Comparison of ENCODE assay signal across 15 cellular contexts in the genomic region with DNA sequence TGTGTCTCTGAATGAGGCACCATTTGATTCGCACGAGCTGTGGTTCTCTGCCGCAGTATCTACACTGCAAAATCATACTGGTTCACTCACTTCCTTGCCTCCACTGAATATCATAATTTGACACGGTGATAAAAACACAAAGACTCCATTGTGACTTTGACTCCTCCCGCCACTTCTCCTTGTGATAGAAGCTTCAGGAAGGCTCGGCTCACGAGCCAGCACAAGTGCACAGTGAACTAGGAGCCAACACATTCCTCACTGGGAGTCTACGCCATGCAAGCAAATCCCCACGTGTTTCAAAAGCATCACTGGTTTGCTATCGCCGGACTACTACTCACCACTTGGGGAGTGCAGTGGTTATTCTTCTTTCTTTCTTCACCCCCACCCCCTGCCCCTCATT.
DNase-seq lines count a peak whose midpoint lies in the region; ATAC-seq and TF ChIP-seq lines count a peak whose summit lies in the region.
"Had no signal": no experiment of that assay in that cellular context is flagged by ENCODE, and none has a peak within 500 bp of the region (broad histone marks: within the 10 kb centered on the region; RNA-seq: fewer than 3 reads in every experiment).

No MANE protein-coding gene starts in this region.

- POLR2A ChIA-PET in MCF 10A (lab: Yijun Ruan, JAX) = no interaction called here

- H3K27me3 Mint-ChIP-seq in MCF 10A (ENCODE audit: insufficient read depth, unreplicated experiment) = peaks cover 34% of the 10 kb centered on the region

- no peaks in the 10 kb centered on the region for H3K4me1 ChIP-seq in mammary epithelial cell (ENCODE audit: insufficient read depth, low read length)
- H3K4me1 ChIP-seq in prostate gland (replicated peaks) = no peaks in the 10 kb centered on the region
- H3K4me1 ChIP-seq in gastroesophageal sphincter = peaks cover 0 to 6% (median 0%) of the 10 kb centered on the region in 3 donors
- H3K4me1 ChIP-seq in lower lobe of right lung = peaks cover 8% of the 10 kb centered on the region
- H3K4me1 ChIP-seq: Caco-2 had no signal

- WGBS in mammary epithelial cell (ENCODE audit: low coverage, missing lambda C conversion rate) = 16% methylated on average over 11 of the region's 11 CpGs
- WGBS in prostate gland = 55% methylated on average over 11 of the region's 11 CpGs
- 64 to 93% methylated on average over 7 to 9 of the region's 11 CpGs for WGBS in gastroesophageal sphincter (ENCODE audit: low coverage in 1 of 2), 2 donors

- intact Hi-C loops in mammary epithelial cell (cut with micrococcal nuclease) (no loop called here), MCF 10A (cut with micrococcal nuclease) (no loop called here), prostate gland (cut with DNase I) (no loop called here), lower lobe of right lung (cut with DNase I) (no loop called here)

- H2AFZ ChIP-seq in mammary epithelial cell (ENCODE audit: low read depth, low read length) = no peak overlapping the region

- dilution Hi-C loops in mammary epithelial cell (cut with HindIII; ENCODE audit: low sequenced_read_pairs) = no loop called here

- H3K27ac Mint-ChIP-seq in MCF 10A (ENCODE audit: low read depth, unreplicated experiment) = no peak overlapping the region
- H3K27ac Mint-ChIP-seq: CD14-positive monocyte; CD8-positive, alpha-beta T cell; HFFc6 had no signal

- H3K4me1 Mint-ChIP-seq in MCF 10A (ENCODE audit: insufficient read depth, unreplicated experiment) = peaks cover 1% of the 10 kb centered on the region

- no peaks in the 10 kb centered on the region for H3K36me3 ChIP-seq in mammary epithelial cell (ENCODE audit: insufficient read depth, low read length)
- H3K36me3 ChIP-seq in prostate gland = no peaks in the 10 kb centered on the region
- H3K36me3 ChIP-seq in gastroesophageal sphincter = no peaks in the 10 kb centered on the region
- no peaks in the 10 kb centered on the region for H3K36me3 ChIP-seq in lower lobe of right lung

- no peak overlapping the region for H3K9ac ChIP-seq in mammary epithelial cell (ENCODE audit: insufficient read depth, low read length)

- CTCF ChIA-PET in mammary epithelial cell (lab: Charles Lee; ENCODE audit: low non-redundant PET) (no interaction called here), MCF 10A (lab: Yijun Ruan, JAX) (interaction anchor here (1.0 to 3.5 kb wide), 2 partner anchors 9 to 25 kb away, joined by 4 to 24 read pairs; no protein-coding TSS in a partner anchor)

- H3K79me2 ChIP-seq in mammary epithelial cell (ENCODE audit: insufficient read depth, low read length) = no peaks in the 10 kb centered on the region

- DNase-seq in mammary epithelial cell (peak; percentile 28), MCF 10A (ENCODE audit: unreplicated experiment) (no peak), prostate gland (ENCODE audit: low spot score) (peak; percentile 9), midbrain (lab: John Stamatoyannopoulos, UW) (no peak), NCI-H1092 treated with DMSO at 0.1 percent for 48 hours (lab: John Stamatoyannopoulos, UW) (no peak), lower lobe of right lung (no peak)
- DNase-seq: Caco-2; CD8-positive, alpha-beta T cell; GF-D8; HCEC 1CT; HFFc6 had no signal

- BruUV-seq in mammary epithelial cell (replicated peaks; lab: Mats Ljungman, UMichigan) (no TSS peak), MCF 10A (replicated peaks; lab: Mats Ljungman, UMichigan) (no TSS peak)

- ATAC-seq in esophagus mucosa = peak; percentile 37
- ATAC-seq in gastroesophageal sphincter = no peak
- no peak for ATAC-seq in lower lobe of right lung
- ATAC-seq: CD8-positive, alpha-beta T cell had no signal

- in situ Hi-C loops in mammary epithelial cell (cut with MboI; ENCODE audit: low sequenced_read_pairs in 2 of 2) = no loop called here

- no peak overlapping the region for H3K4me3 ChIP-seq in mammary epithelial cell (replicated peaks in 1 of 3; ENCODE audit: insufficient read depth in 1 of 3, low read depth in 2 of 3, low read length in 3 of 3)
- no peak overlapping the region for H3K4me3 ChIP-seq in prostate gland
- H3K4me3 ChIP-seq in gastroesophageal sphincter = no peak overlapping the region
- no peak overlapping the region for H3K4me3 ChIP-seq in lower lobe of right lung

- no peaks in the 10 kb centered on the region for H3K9me3 ChIP-seq in mammary epithelial cell (replicated peaks; ENCODE audit: insufficient read depth, low read length)
- H3K9me3 ChIP-seq in prostate gland = no peaks in the 10 kb centered on the region
- H3K9me3 ChIP-seq in gastroesophageal sphincter = no peaks in the 10 kb centered on the region
- no peaks in the 10 kb centered on the region for H3K9me3 ChIP-seq in lower lobe of right lung
- H3K9me3 ChIP-seq: Caco-2 had no signal

- H4K20me1 ChIP-seq in mammary epithelial cell (ENCODE audit: insufficient read depth, low read length) = no peaks in the 10 kb centered on the region

- H3K27me3 ChIP-seq in mammary epithelial cell (ENCODE audit: insufficient read depth, low read length) = peaks cover 3% of the 10 kb centered on the region
- no peaks in the 10 kb centered on the region for H3K27me3 ChIP-seq in prostate gland (replicated peaks; ENCODE audit: insufficient read depth)
- peaks cover 4% of the 10 kb centered on the region for H3K27me3 ChIP-seq in gastroesophageal sphincter
- no peaks in the 10 kb centered on the region for H3K27me3 ChIP-seq in lower lobe of right lung (ENCODE audit: low read depth)

- no peak overlapping the region for H3K27ac ChIP-seq in mammary epithelial cell (ENCODE audit: insufficient read depth, low read depth, low read length)
- H3K27ac ChIP-seq in prostate gland = no peak overlapping the region
- no peak overlapping the region for H3K27ac ChIP-seq in gastroesophageal sphincter
- H3K27ac ChIP-seq in lower lobe of right lung = no peak overlapping the region
- H3K27ac ChIP-seq: 22Rv1 had no signal

- H3K4me2 ChIP-seq in mammary epithelial cell (ENCODE audit: insufficient read depth, low read depth, low read length) = no peak overlapping the region

- H3K4me3 Mint-ChIP-seq in MCF 10A (ENCODE audit: unreplicated experiment) = no peak overlapping the region
- H3K4me3 Mint-ChIP-seq: CD14-positive monocyte; CD8-positive, alpha-beta T cell; HFFc6 had no signal

- no peak for TF ChIP-seq POLR2A in prostate gland (IDR thresholded peaks at IDR 0.05)
- no peak for TF ChIP-seq POLR2A in gastroesophageal sphincter (IDR thresholded peaks at IDR 0.05)

- H3K36me3 Mint-ChIP-seq in MCF 10A (ENCODE audit: insufficient read depth, unreplicated experiment) = no peaks in the 10 kb centered on the region
- H3K36me3 Mint-ChIP-seq: CD14-positive monocyte; CD8-positive, alpha-beta T cell had no signal

- TF ChIP-seq CTCF in mammary epithelial cell (conservative IDR thresholded peaks at IDR 0.05 in 1 of 2, IDR thresholded peaks at IDR 0.05 in 1 of 2; ENCODE audit: extremely low read depth in 1 of 2, insufficient read depth in 1 of 2, low read depth in 1 of 2, low read length in 2 of 2) (no peak), MCF 10A (IDR thresholded peaks at IDR 0.05; ENCODE audit: unreplicated experiment) (no peak), prostate gland (IDR thresholded peaks at IDR 0.05) (no peak), gastroesophageal sphincter (IDR thresholded peaks at IDR 0.05) (no peak), lower lobe of right lung (IDR thresholded peaks at IDR 0.05) (no peak)

- no peaks in the 10 kb centered on the region for H3K9me3 Mint-ChIP-seq in MCF 10A (ENCODE audit: unreplicated experiment)
- H3K9me3 Mint-ChIP-seq: CD14-positive monocyte; CD8-positive, alpha-beta T cell; HFFc6 had no signal

- no peak for TF ChIP-seq EP300 in gastroesophageal sphincter (IDR thresholded peaks at IDR 0.05)

Comparison
In these comparisons a context has a peak if more than half of its experiments do, and no peak if none do; other contexts are left out.
1. DNase-seq: peak in mammary epithelial cell (single experiment) and prostate gland (single experiment); none in MCF 10A (single experiment), midbrain (single experiment), NCI-H1092 treated with DMSO at 0.1 percent for 48 hours (single experiment) and lower lobe of right lung (single experiment).